In the genomic region with DNA sequence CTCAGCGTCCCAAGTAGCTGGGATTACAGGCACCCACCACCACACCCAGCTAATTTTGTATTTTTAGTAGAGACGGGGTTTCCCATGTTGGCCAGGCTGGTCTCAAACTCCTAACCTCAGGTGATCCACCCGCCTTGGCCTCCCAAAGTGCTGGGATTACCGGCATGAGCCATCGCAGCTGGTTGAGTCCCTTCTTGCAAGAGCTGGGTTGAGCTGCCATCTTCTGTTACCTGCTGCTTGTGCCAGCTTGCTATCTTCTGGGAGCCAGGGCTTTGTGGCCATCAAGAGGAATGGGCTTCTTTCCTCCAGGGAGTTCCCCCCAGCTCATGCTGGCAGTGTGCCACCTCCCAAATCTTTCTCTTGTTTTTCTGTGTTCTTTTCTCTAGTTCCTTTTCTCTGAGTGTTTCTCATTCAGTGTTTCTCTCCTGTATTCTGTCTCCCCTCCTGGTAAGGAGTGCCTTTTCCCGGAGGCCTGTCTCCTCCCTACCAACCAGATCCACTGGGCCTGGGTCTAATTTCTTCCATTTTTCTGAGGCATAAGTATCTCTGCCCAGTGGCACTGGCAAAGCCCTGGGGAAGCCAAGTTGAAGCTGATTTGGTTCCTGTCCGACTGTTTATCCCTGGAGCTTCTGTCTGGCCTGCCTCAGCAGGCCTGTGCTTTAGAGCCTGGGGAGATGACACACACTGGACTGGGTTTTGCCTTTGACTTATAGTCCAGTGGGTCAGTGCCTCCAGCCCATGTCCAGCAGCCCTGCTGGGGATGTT, we compare ENCODE assay signal across 16 cellular contexts. TPM values are rescaled to one million over a fixed set of nuclear protein-coding genes. Genes with fewer than 3 reads are reported as not detected.
A peak's percentile ranks its signal among the peaks of the same experiment; 100 is the strongest.
DNase-seq lines count a peak whose midpoint lies in the region; ATAC-seq, FAIRE-seq and TF ChIP-seq lines count a peak whose summit lies in the region.
"Had no signal": no experiment of that assay in that cellular context is flagged by ENCODE, and none has a peak within 500 bp of the region (broad histone marks: within the 10 kb centered on the region; RNA-seq: fewer than 3 reads in every experiment).

No MANE protein-coding gene starts in this region.

- BruUV-seq in GM12878 (replicated peaks; lab: Mats Ljungman, UMichigan), result no TSS peak

- no peak overlapping the region for H2BK5ac ChIP-seq in H9 (ENCODE audit: insufficient read length, low read length)

- POLR2A ChIA-PET in GM12878 (lab: Charles Lee), result interaction anchor here (0.6 kb wide), 2 partner anchors 520 to 741 kb away, joined by 4 to 5 read pairs; no protein-coding TSS in a partner anchor

- H3K9me3 Mint-ChIP-seq in CD14-positive monocyte, result no peaks in the 10 kb centered on the region
- H3K9me3 Mint-ChIP-seq in H9, result no peaks in the 10 kb centered on the region
- H3K9me3 Mint-ChIP-seq in nephron progenitor cell, result no peaks in the 10 kb centered on the region
- H3K9me3 Mint-ChIP-seq: GM23338 had no signal

- TF ChIP-seq RAD21 in GM12878 (IDR thresholded peaks at IDR 0.05; ENCODE audit: insufficient read depth, low read depth, low read length), result no peak

- WGBS in H9 (ENCODE audit: extremely low coverage, insufficient read length, low lambda C conversion rate), result no CpG with 5 or more reads among the region's 7 CpGs
- WGBS in GM12878 (ENCODE audit: insufficient coverage, insufficient replicate concordance, low lambda C conversion rate, missing lambda C conversion rate), result 86% methylated on average over 7 of the region's 7 CpGs

- H2AK5ac ChIP-seq in H9 (ENCODE audit: insufficient read length, low read length), result no peak overlapping the region

- H3K9ac ChIP-seq in H9 (ENCODE audit: extremely low read depth, insufficient read length, low read length), result no peak overlapping the region
- H3K9ac ChIP-seq in GM12878 (ENCODE audit: control insufficient read depth, insufficient read depth, low read length), result no peak overlapping the region

- H3K14ac ChIP-seq in H9 (ENCODE audit: insufficient read depth, low read length), result no peak overlapping the region

- TF ChIP-seq EP300 in GM12878 (IDR thresholded peaks at IDR 0.05; ENCODE audit: borderline replicate concordance in 1 of 2, control insufficient read depth in 1 of 2, low read depth in 2 of 2, low read length in 2 of 2), result no peak

- RAD21 ChIA-PET in GM12878 (lab: Charles Lee; ENCODE audit: unreplicated experiment), result interaction anchor here (0.8 kb wide), 1 partner anchor 318 kb away, joined by 3 read pairs; a partner anchor contains a TSS

- peaks cover 0 to 4% (median 0%) of the 10 kb centered on the region in 3 donors for H3K27me3 Mint-ChIP-seq in CD14-positive monocyte (ENCODE audit: low read depth in 3 of 3)
- H3K27me3 Mint-ChIP-seq in H9 (ENCODE audit: low read depth), result no peaks in the 10 kb centered on the region
- H3K27me3 Mint-ChIP-seq in nephron progenitor cell (ENCODE audit: low read depth, poor library complexity), result peaks cover 7% of the 10 kb centered on the region

- no peak overlapping the region for H3K4me3 ChIP-seq in GM12878
- H3K4me3 ChIP-seq: GM23338 had no signal

- H2AFZ ChIP-seq in H9 (ENCODE audit: low read length) (no peak overlapping the region), GM12878 (ENCODE audit: control insufficient read depth, low read depth, low read length) (no peak overlapping the region)
- H2AFZ ChIP-seq: GM23338 had no signal

- H3K27ac ChIP-seq in H9 (ENCODE audit: insufficient read length, low read depth, low read length) (no peak overlapping the region), GM12878 (ENCODE audit: control insufficient read depth, insufficient read depth) (0 out of 2 replicates have a peak overlapping the region, but pooled peaks have one; percentile 4)
- H3K27ac ChIP-seq: WERI-Rb-1 had no signal

- H3K23me2 ChIP-seq in H9 (ENCODE audit: insufficient read length, low read depth, low read length, poor library complexity, severe bottlenecking), result peaks cover 13% of the 10 kb centered on the region

- H3K27ac Mint-ChIP-seq in CD14-positive monocyte (peak overlapping the region; percentile 60 to 100 (median 99)), H9 (no peak overlapping the region; a peak in 1 of 7 replicates), nephron progenitor cell (peak overlapping the region; percentile 97)
- H3K27ac Mint-ChIP-seq: GM23338 had no signal

- TF ChIP-seq POLR2A in GM12878 (IDR thresholded peaks at IDR 0.05; ENCODE audit: low read depth, low read length), result no peak

- H3K36me3 Mint-ChIP-seq in CD14-positive monocyte (peaks cover 64 to 68% of the 10 kb centered on the region in 2 donors), H9 (ENCODE audit: insufficient read depth in 1 of 3, low read depth in 3 of 3) (peaks cover 8 to 31% (median 29%) of the 10 kb centered on the region in 3 experiments; a peak in 6 of 7 replicates), nephron progenitor cell (ENCODE audit: low read depth) (peaks cover 35% of the 10 kb centered on the region)

- H3K18ac ChIP-seq in H9 (ENCODE audit: insufficient read length, low read depth, low read length), result no peak overlapping the region

- peak; percentile 38 for DNase-seq in CD14-positive monocyte (ENCODE audit: low spot score)
- DNase-seq in H9, result peak; percentile 5
- no peak for DNase-seq in GM12878 (ENCODE audit: low read depth, low spot score)
- DNase-seq in nephron progenitor cell, result no peak
- DNase-seq in DMS79 (lab: John Stamatoyannopoulos, UW), result no peak
- no peak for DNase-seq in stimulated activated CD4-positive, alpha-beta T cell treated with anti-CD3 and anti-CD28 coated beads, Interleukin-4, amount 100 ng/mL, for 1 hour
- DNase-seq: NCI-H2107; NK-92 treated with Interleukin-12 subunit alpha and Interleukin-12 subunit beta, amount 100 ng/mL, for 24 hours; stimulated activated CD4-positive, alpha-beta T cell treated with anti-CD3 and anti-CD28 coated beads, Interleukin-2, amount 100 ng/mL, for 24 hours; WERI-Rb-1 had no signal

- ATAC-seq in GM12878 (no peak), HG02970 (IDR thresholded peaks at IDR 0.05; ENCODE audit: low FRiP score, unreplicated experiment) (no peak)
- ATAC-seq: GM23338 had no signal

- CTCF ChIA-PET in GM12878 (lab: Yijun Ruan, JAX), result no interaction called here

- in situ Hi-C loops in GM12878 (cut with MboI), result no loop called here

- H3K56ac ChIP-seq in H9 (ENCODE audit: insufficient read length, low read depth, low read length), result no peak overlapping the region

- peaks cover 18 to 20% of the 10 kb centered on the region in 2 experiments for H3K36me3 ChIP-seq in GM12878 (ENCODE audit: control insufficient read depth in 2 of 2, insufficient read depth in 2 of 2, low read length in 1 of 2)

- H3K4me3 Mint-ChIP-seq in CD14-positive monocyte (peak overlapping the region; percentile 34 to 53), H9 (no peak overlapping the region), nephron progenitor cell (no peak overlapping the region)
- H3K4me3 Mint-ChIP-seq: GM23338 had no signal

- H3K27me3 ChIP-seq in H9 (ENCODE audit: insufficient read depth, low read length) (no peaks in the 10 kb centered on the region), GM12878 (replicated peaks in 1 of 2; ENCODE audit: control insufficient read depth in 2 of 2, insufficient read depth in 2 of 2, low read length in 1 of 2) (no peaks in the 10 kb centered on the region)

- no peak overlapping the region for H4K5ac ChIP-seq in H9 (ENCODE audit: insufficient read length, low read depth, low read length)

- H3K9me3 ChIP-seq in H9 (ENCODE audit: control insufficient read depth, low read depth, low read length) (no peaks in the 10 kb centered on the region), GM12878 (replicated peaks; ENCODE audit: control insufficient read depth, insufficient read depth, low read length) (no peaks in the 10 kb centered on the region; the same call in 2 of the 3 replicates)

- TF ChIP-seq CTCF in CD14-positive monocyte (IDR thresholded peaks at IDR 0.05), result no peak
- TF ChIP-seq CTCF in H9 (conservative IDR thresholded peaks at IDR 0.05), result no peak
- TF ChIP-seq CTCF in GM12878 (IDR thresholded peaks at IDR 0.05 in 2 of 3, conservative IDR thresholded peaks at IDR 0.05 in 1 of 3; ENCODE audit: control insufficient read depth in 2 of 3, extremely low read depth in 1 of 3, insufficient read depth in 1 of 3, low read depth in 3 of 3, low read length in 3 of 3), result no peak
- no peak for TF ChIP-seq CTCF in nephron progenitor cell (IDR thresholded peaks at IDR 0.05)

- SMC1A ChIA-PET in GM12878 (lab: Charles Lee; ENCODE audit: uncharacterized antibody, unreplicated experiment), result no interaction called here

- H3K4me2 ChIP-seq in H9 (ENCODE audit: insufficient read depth, insufficient read length, low read length) (no peak overlapping the region), GM12878 (ENCODE audit: control insufficient read depth, insufficient read depth) (peak overlapping the region; percentile 96; the same call in 1 of the 2 replicates)
- H3K4me2 ChIP-seq: GM23338 had no signal

- no peak overlapping the region for H4K91ac ChIP-seq in H9 (ENCODE audit: insufficient read length, low read depth, low read length)

- H4K8ac ChIP-seq in H9 (replicated peaks; ENCODE audit: insufficient read length, low read depth, low read length), result no peak overlapping the region

- intact Hi-C loops in CD14-positive monocyte (cut with micrococcal nuclease), result loop anchor here in 1 of 2 donors (10.0 kb wide), 1 partner anchor 797 kb away; a partner anchor contains a TSS
- intact Hi-C loops in GM12878 (cut with micrococcal nuclease; ENCODE audit: unreplicated experiment), result no loop called here

- H3K4ac ChIP-seq in H9 (ENCODE audit: low read depth, low read length), result no peak overlapping the region

- H3K4me1 Mint-ChIP-seq in CD14-positive monocyte (peaks cover 40% of the 10 kb centered on the region), H9 (peaks cover 14 to 17% of the 10 kb centered on the region in 2 experiments), nephron progenitor cell (peaks cover 49% of the 10 kb centered on the region)

- H3K4me1 ChIP-seq in H9 (ENCODE audit: insufficient read depth, low read length) (no peaks in the 10 kb centered on the region; the same call in 1 of the 2 replicates), GM12878 (ENCODE audit: control insufficient read depth, insufficient read depth, low read length) (peaks cover 15% of the 10 kb centered on the region)

- H3K23ac ChIP-seq in H9 (ENCODE audit: insufficient read length, low read depth, low read length), result no peak overlapping the region

- H3K79me1 ChIP-seq in H9 (ENCODE audit: insufficient read depth, low read depth, low read length, poor library complexity, severe bottlenecking), result no peaks in the 10 kb centered on the region

- no peak for FAIRE-seq in GM12878 (lab: Jason Lieb, UNC)
- FAIRE-seq: bronchial epithelial cell, keratinocyte had no signal

- H4K20me1 ChIP-seq in H9 (ENCODE audit: control insufficient read depth, insufficient read depth, insufficient read length) (no peaks in the 10 kb centered on the region), GM12878 (ENCODE audit: control insufficient read depth, insufficient read depth) (peaks cover 14% of the 10 kb centered on the region)

- H2BK20ac ChIP-seq in H9 (ENCODE audit: low read depth, low read length, poor library complexity, severe bottlenecking), result no peak overlapping the region

- H2BK120ac ChIP-seq in H9 (ENCODE audit: low read depth, low read length, poor library complexity, severe bottlenecking), result no peak overlapping the region

- H3T11ph ChIP-seq in H9 (ENCODE audit: low read length), result no peak overlapping the region

- H3K79me2 ChIP-seq in H9 (ENCODE audit: insufficient read depth, low read length) (peaks cover 2% of the 10 kb centered on the region; the same call in 1 of the 2 replicates), GM12878 (ENCODE audit: control insufficient read depth, insufficient read depth, low read length) (peaks cover 51% of the 10 kb centered on the region)

- H2BK12ac ChIP-seq in H9 (ENCODE audit: insufficient read length, low read depth, low read length), result no peak overlapping the region

- no peak overlapping the region for H2BK15ac ChIP-seq in H9 (ENCODE audit: low read depth, low read length)

RNA-seq across cellular contexts. Expression of a gene that starts 3.7 kb away (rescaled TPM):
- polyA plus RNA-seq in CD14-positive monocyte (100 to 1,000 TPM; 304 to 321 TPM), GM12878 (2011; rRNA removed) (32.2 and 58.3 TPM in 2 replicates), GM12878 (2014; fragmentation: Illumina TruSeq; extraction: Trizol) (30.2 and 78.1 TPM in 2 replicates), GM12878 (2014; fragmentation: Nextera tagmentation; extraction: Ambion mirVana) (10 to 100 TPM in 1 of 2 experiments, 1 to 10 TPM in 1; 4.1 to 18.5 TPM), GM12878 (2014; rRNA removed) (90.4 and 108 TPM in 2 replicates), GM12878 (2016; fragmentation: Nextera tagmentation; extraction: Ambion mirVana) (100 to 1,000 TPM; 161 to 179 TPM)
- total RNA-seq in H9 (2021) (51.3 and 52.8 TPM in 2 replicates), GM12878 (2014; rRNA removed) (113 and 117 TPM in 2 replicates), GM12878 (2014; rRNA removed; fragmentation: Illumina TruSeq; extraction: Trizol) (62.0 and 65.6 TPM in 2 replicates), GM12878 (2021) (108 and 110 TPM in 2 replicates)
- 252 and 284 TPM in 2 replicates for total RNA-seq in GM12878 (2013; cell fraction: nucleolus; rRNA removed)
- polyA plus RNA-seq in GM12878 (2011; ENCODE audit: low read depth), result 79.6 TPM
- 82.9 and 87.8 TPM in 2 replicates for polyA plus RNA-seq in GM12878 (2011; cell fraction: cytosol; rRNA removed)
- 136 and 153 TPM in 2 replicates for polyA plus RNA-seq in GM12878 (2011; cell fraction: nucleus; rRNA removed)
- 72.6 and 74.6 TPM in 2 replicates for polyA plus RNA-seq in GM12878 (2012)
- polyA minus RNA-seq in GM12878 (2011; rRNA and poly(A)+ RNA removed), result 61.2 and 89.4 TPM in 2 replicates
- 23.8 and 26.2 TPM in 2 replicates for polyA minus RNA-seq in GM12878 (2011; cell fraction: cytosol; rRNA and poly(A)+ RNA removed)
- polyA minus RNA-seq in GM12878 (2011; cell fraction: nucleus; rRNA and poly(A)+ RNA removed), result 35.8 and 70.2 TPM in 2 replicates

RNA-seq across cellular contexts. Expression of a gene that starts 17.2 kb away (rescaled TPM):
- polyA plus RNA-seq in CD14-positive monocyte (not detected), GM12878 (2011; rRNA removed) (not detected in 2 replicates), GM12878 (2014; fragmentation: Illumina TruSeq; extraction: Trizol) (not detected in 2 replicates), GM12878 (2014; fragmentation: Nextera tagmentation; extraction: Ambion mirVana) (not detected), GM12878 (2014; rRNA removed) (0.13 TPM in 1 of 2 replicates, not detected in the other), GM12878 (2016; fragmentation: Nextera tagmentation; extraction: Ambion mirVana) (not detected)
- total RNA-seq in H9 (2021) (5.6 and 8.7 TPM in 2 replicates), GM12878 (2014; rRNA removed) (not detected in 2 replicates), GM12878 (2014; rRNA removed; fragmentation: Illumina TruSeq; extraction: Trizol) (not detected in 2 replicates), GM12878 (2021) (0.24 TPM in 1 of 2 replicates, not detected in the other)
- 2.5 and 3.7 TPM in 2 replicates for total RNA-seq in GM12878 (2013; cell fraction: nucleolus; rRNA removed)
- polyA plus RNA-seq in GM12878 (2011; ENCODE audit: low read depth), result not detected
- polyA plus RNA-seq in GM12878 (2011; cell fraction: cytosol; rRNA removed), result not detected in 2 replicates
- polyA plus RNA-seq in GM12878 (2011; cell fraction: nucleus; rRNA removed), result 0.87 and 1.2 TPM in 2 replicates
- 0.18 TPM in 1 of 2 replicates, not detected in the other for polyA plus RNA-seq in GM12878 (2012)
- polyA minus RNA-seq in GM12878 (2011; rRNA and poly(A)+ RNA removed), result not detected in 2 replicates
- polyA minus RNA-seq in GM12878 (2011; cell fraction: cytosol; rRNA and poly(A)+ RNA removed), result not detected in 2 replicates
- polyA minus RNA-seq in GM12878 (2011; cell fraction: nucleus; rRNA and poly(A)+ RNA removed), result 0.57 and 0.97 TPM in 2 replicates
- total RNA-seq: SK-MEL-5 had no signal
- polyA plus RNA-seq: keratinocyte had no signal

RNA-seq across cellular contexts. Expression of a gene that starts 34.1 kb away (rescaled TPM):
- polyA plus RNA-seq in CD14-positive monocyte (1 to 10 TPM; 4.8 TPM), GM12878 (2011; rRNA removed) (11.0 and 15.9 TPM in 2 replicates), GM12878 (2014; fragmentation: Illumina TruSeq; extraction: Trizol) (8.0 and 16.1 TPM in 2 replicates), GM12878 (2014; fragmentation: Nextera tagmentation; extraction: Ambion mirVana) (1 to 10 TPM; 3.1 to 4.6 TPM), GM12878 (2014; rRNA removed) (39.4 and 41.5 TPM in 2 replicates), GM12878 (2016; fragmentation: Nextera tagmentation; extraction: Ambion mirVana) (10 to 100 TPM; 22.0 to 23.2 TPM)
- total RNA-seq in H9 (2021) (18.7 and 24.5 TPM in 2 replicates), GM12878 (2014; rRNA removed) (23.3 and 24.8 TPM in 2 replicates), GM12878 (2014; rRNA removed; fragmentation: Illumina TruSeq; extraction: Trizol) (13.5 and 14.1 TPM in 2 replicates), GM12878 (2021) (33.8 and 37.8 TPM in 2 replicates)
- total RNA-seq in GM12878 (2013; cell fraction: nucleolus; rRNA removed), result 108 and 133 TPM in 2 replicates
- 9.0 TPM for polyA plus RNA-seq in GM12878 (2011; ENCODE audit: low read depth)
- polyA plus RNA-seq in GM12878 (2011; cell fraction: cytosol; rRNA removed), result 17.6 and 26.6 TPM in 2 replicates
- 86.2 and 99.8 TPM in 2 replicates for polyA plus RNA-seq in GM12878 (2011; cell fraction: nucleus; rRNA removed)
- polyA plus RNA-seq in GM12878 (2012), result 16.6 and 18.6 TPM in 2 replicates
- 19.2 and 33.0 TPM in 2 replicates for polyA minus RNA-seq in GM12878 (2011; rRNA and poly(A)+ RNA removed)
- 12.7 and 16.4 TPM in 2 replicates for polyA minus RNA-seq in GM12878 (2011; cell fraction: cytosol; rRNA and poly(A)+ RNA removed)
- polyA minus RNA-seq in GM12878 (2011; cell fraction: nucleus; rRNA and poly(A)+ RNA removed), result 41.2 and 67.5 TPM in 2 replicates

RNA-seq across cellular contexts. Expression of a gene that starts 50.5 kb away (rescaled TPM):
- not detected for polyA plus RNA-seq in CD14-positive monocyte
- total RNA-seq in H9 (2021), result not detected in 2 replicates
- total RNA-seq in GM12878 (2013; cell fraction: nucleolus; rRNA removed), result 0.32 TPM in 1 of 2 replicates, not detected in the other
- total RNA-seq in GM12878 (2014; rRNA removed), result 0.11 TPM in 1 of 2 replicates, not detected in the other
- total RNA-seq in GM12878 (2014; rRNA removed; fragmentation: Illumina TruSeq; extraction: Trizol), result 0.04 TPM in 1 of 2 replicates, not detected in the other
- not detected in 2 replicates for total RNA-seq in GM12878 (2021)
- 0.09 TPM for polyA plus RNA-seq in GM12878 (2011; ENCODE audit: low read depth)
- polyA plus RNA-seq in GM12878 (2011; rRNA removed), result 0.05 TPM in 1 of 2 replicates, not detected in the other
- polyA plus RNA-seq in GM12878 (2011; cell fraction: cytosol; rRNA removed), result not detected in 2 replicates
- polyA plus RNA-seq in GM12878 (2011; cell fraction: nucleus; rRNA removed), result not detected in 2 replicates
- 0.18 and 0.37 TPM in 2 replicates for polyA plus RNA-seq in GM12878 (2012)
- not detected in 2 replicates for polyA plus RNA-seq in GM12878 (2014; fragmentation: Illumina TruSeq; extraction: Trizol)
- polyA plus RNA-seq in GM12878 (2014; fragmentation: Nextera tagmentation; extraction: Ambion mirVana), result under 1 TPM; 0.05 to 0.07 TPM
- polyA plus RNA-seq in GM12878 (2014; rRNA removed), result not detected in 2 replicates
- polyA plus RNA-seq in GM12878 (2016; fragmentation: Nextera tagmentation; extraction: Ambion mirVana), result 1 to 10 TPM; 1.1 to 1.3 TPM
- polyA minus RNA-seq in GM12878 (2011; rRNA and poly(A)+ RNA removed), result not detected in 2 replicates
- polyA minus RNA-seq in GM12878 (2011; cell fraction: cytosol; rRNA and poly(A)+ RNA removed), result not detected in 2 replicates
- not detected in 2 replicates for polyA minus RNA-seq in GM12878 (2011; cell fraction: nucleus; rRNA and poly(A)+ RNA removed)
- total RNA-seq: bronchial epithelial cell, GM23338, mucosa of gallbladder, SK-MEL-5 had no signal
- polyA plus RNA-seq: keratinocyte had no signal

RNA-seq across cellular contexts. Expression of a gene that starts 55.9 kb away (rescaled TPM):
- polyA plus RNA-seq in CD14-positive monocyte (not detected), GM12878 (2011; rRNA removed) (0.09 and 0.20 TPM in 2 replicates), GM12878 (2014; fragmentation: Illumina TruSeq; extraction: Trizol) (not detected in 2 replicates), GM12878 (2014; fragmentation: Nextera tagmentation; extraction: Ambion mirVana) (not detected), GM12878 (2014; rRNA removed) (0.08 TPM in 1 of 2 replicates, not detected in the other), GM12878 (2016; fragmentation: Nextera tagmentation; extraction: Ambion mirVana) (under 1 TPM in 1 of 2 experiments, not detected in 1; 0.11 TPM)
- total RNA-seq in H9 (2021) (49.1 and 49.3 TPM in 2 replicates), GM12878 (2014; rRNA removed) (0.06 TPM in 1 of 2 replicates, not detected in the other), GM12878 (2014; rRNA removed; fragmentation: Illumina TruSeq; extraction: Trizol) (not detected in 2 replicates), GM12878 (2021) (0.16 and 0.23 TPM in 2 replicates)
- total RNA-seq in GM12878 (2013; cell fraction: nucleolus; rRNA removed), result 1.9 and 3.2 TPM in 2 replicates
- polyA plus RNA-seq in GM12878 (2011; ENCODE audit: low read depth), result 0.46 TPM
- 0.13 and 0.22 TPM in 2 replicates for polyA plus RNA-seq in GM12878 (2011; cell fraction: cytosol; rRNA removed)
- 1.8 and 3.1 TPM in 2 replicates for polyA plus RNA-seq in GM12878 (2011; cell fraction: nucleus; rRNA removed)
- polyA plus RNA-seq in GM12878 (2012), result 0.31 and 0.46 TPM in 2 replicates
- 0.67 TPM in 1 of 2 replicates, not detected in the other for polyA minus RNA-seq in GM12878 (2011; rRNA and poly(A)+ RNA removed)
- polyA minus RNA-seq in GM12878 (2011; cell fraction: cytosol; rRNA and poly(A)+ RNA removed), result not detected in 2 replicates
- polyA minus RNA-seq in GM12878 (2011; cell fraction: nucleus; rRNA and poly(A)+ RNA removed), result 0.24 and 0.57 TPM in 2 replicates
- total RNA-seq: SK-MEL-5 had no signal

Comparison
In these comparisons a context has a peak if more than half of its experiments do, and no peak if none do; other contexts are left out.
1. DNase-seq: peak in CD14-positive monocyte (single experiment) and H9 (single experiment); none in GM12878 (single experiment), nephron progenitor cell (single experiment), DMS79 (single experiment) and stimulated activated CD4-positive, alpha-beta T cell treated with anti-CD3 and anti-CD28 coated beads, Interleukin-4, amount 100 ng/mL, for 1 hour (single experiment).
2. H3K27ac Mint-ChIP-seq: peak in CD14-positive monocyte (7 of 7) and nephron progenitor cell (single experiment); none in H9 (0 of 3).
3. H3K4me3 Mint-ChIP-seq: peak in CD14-positive monocyte (2 of 2); none in H9 (0 of 2) and nephron progenitor cell (single experiment).